13 cellular contexts compared by ENCODE assay signal in genomic region chr9:131660466-131661405, GRCh38.
DNase-seq lines count a peak whose midpoint lies in the region; ATAC-seq and TF ChIP-seq lines count a peak whose summit lies in the region.
"Had no signal": no experiment of that assay in that cellular context is flagged by ENCODE, and none has a peak within 500 bp of the region (broad histone marks: within the 10 kb centered on the region; RNA-seq: fewer than 3 reads in every experiment).

No MANE protein-coding gene starts in this region.

- H3K9me3 ChIP-seq in Panc1 (ENCODE audit: control insufficient read depth, insufficient read depth, low read depth, low read length), result no peaks in the 10 kb centered on the region
- H3K9me3 ChIP-seq: suprapubic skin had no signal

- intact Hi-C loops in Panc1 (cut with micrococcal nuclease; ENCODE audit: unreplicated experiment), result no loop called here

- peaks cover 54% of the 10 kb centered on the region for H3K4me1 ChIP-seq in Panc1 (ENCODE audit: control insufficient read depth, insufficient read depth, low read length)

- in situ Hi-C loops in Panc1 (cut with HindIII; ENCODE audit: low pct_unique_long_range_greater_than_20kb, low sequenced_read_pairs), result no loop called here

- H3K4me3 ChIP-seq in Panc1 (ENCODE audit: low read depth in 2 of 2, low read length in 2 of 2), result no peak overlapping the region
- H3K4me3 ChIP-seq: suprapubic skin had no signal

- CTCF ChIA-PET in Panc1 (lab: Charles Lee) (no interaction called here), HEK293T (lab: Yijun Ruan, JAX) (no interaction called here)

- H3K4me1 Mint-ChIP-seq in activated T-cell treated with anti-CD3 and anti-CD28 coated beads, Interleukin-2, amount 50 U/mL, for 24 hours (ENCODE audit: low read depth), result peaks cover 89% of the 10 kb centered on the region
- H3K4me1 Mint-ChIP-seq in osteocyte (ENCODE audit: unreplicated experiment), result peaks cover 68% of the 10 kb centered on the region

- H3K36me3 Mint-ChIP-seq in activated T-cell treated with anti-CD3 and anti-CD28 coated beads, Interleukin-2, amount 50 U/mL, for 24 hours (ENCODE audit: low read depth), result peaks cover 24% of the 10 kb centered on the region
- peaks cover 5% of the 10 kb centered on the region for H3K36me3 Mint-ChIP-seq in osteocyte (ENCODE audit: unreplicated experiment)

- H3K27me3 ChIP-seq in Panc1 (ENCODE audit: control insufficient read depth, insufficient read depth, low read length), result no peaks in the 10 kb centered on the region
- H3K27me3 ChIP-seq: suprapubic skin had no signal

- H3K4me3 Mint-ChIP-seq in activated T-cell treated with anti-CD3 and anti-CD28 coated beads, Interleukin-2, amount 50 U/mL, for 24 hours, result no peak overlapping the region
- H3K4me3 Mint-ChIP-seq in osteocyte (ENCODE audit: unreplicated experiment), result no peak overlapping the region

- H3K27ac Mint-ChIP-seq in activated T-cell treated with anti-CD3 and anti-CD28 coated beads, Interleukin-2, amount 50 U/mL, for 24 hours, result peak overlapping the region; percentile 62
- peak overlapping the region; percentile 99 for H3K27ac Mint-ChIP-seq in osteocyte (ENCODE audit: unreplicated experiment)
- H3K27ac Mint-ChIP-seq: progenitor cell of endocrine pancreas had no signal

- no peaks in the 10 kb centered on the region for H3K9me3 Mint-ChIP-seq in activated T-cell treated with anti-CD3 and anti-CD28 coated beads, Interleukin-2, amount 50 U/mL, for 24 hours
- H3K9me3 Mint-ChIP-seq in osteocyte (ENCODE audit: unreplicated experiment), result peaks cover 3% of the 10 kb centered on the region

- no TSS peak for BruUV-seq in Panc1 (replicated peaks; lab: Mats Ljungman, UMichigan)

- TF ChIP-seq CTCF in Panc1 (IDR thresholded peaks at IDR 0.05), result no peak
- no peak for TF ChIP-seq CTCF in osteocyte (IDR thresholded peaks at IDR 0.05)

- POLR2A ChIA-PET in Panc1 (lab: Charles Lee), result no interaction called here
- POLR2A ChIA-PET in HEK293T (lab: Yijun Ruan, JAX), result no interaction called here

- no peak for DNase-seq in activated T-cell treated with anti-CD3 and anti-CD28 coated beads, Interleukin-2, amount 50 U/mL, for 24 hours
- no peak for DNase-seq in activated T-cell treated with anti-CD3 and anti-CD28 coated beads, Interleukin-2, amount 50 U/mL, for 48 hours
- no peak for DNase-seq in Panc1 (ENCODE audit: low read depth, low spot score)
- peak; percentile 95 for DNase-seq in foreskin melanocyte
- no peak for DNase-seq in osteocyte (ENCODE audit: extremely low spot score, unreplicated experiment)
- DNase-seq in HEK293T (ENCODE audit: extremely low spot score), result no peak
- DNase-seq in GOT3 (lab: John Stamatoyannopoulos, UW), result no peak
- DNase-seq: ACHN, DMS79 treated with DMSO at 0.1 percent for 48 hours, NCI-H1436 treated with DMSO at 0.1 percent for 48 hours had no signal

- peak overlapping the region; percentile 69 for H3K27ac ChIP-seq in Panc1 (ENCODE audit: low read length)
- H3K27ac ChIP-seq: suprapubic skin had no signal

- H3K36me3 ChIP-seq in Panc1 (ENCODE audit: control insufficient read depth, insufficient read depth, low read length), result no peaks in the 10 kb centered on the region; the same call in 1 of the 2 replicates
- H3K36me3 ChIP-seq: suprapubic skin had no signal

- no peaks in the 10 kb centered on the region for H3K27me3 Mint-ChIP-seq in activated T-cell treated with anti-CD3 and anti-CD28 coated beads, Interleukin-2, amount 50 U/mL, for 24 hours
- H3K27me3 Mint-ChIP-seq in osteocyte (ENCODE audit: unreplicated experiment), result no peaks in the 10 kb centered on the region
- H3K27me3 Mint-ChIP-seq: progenitor cell of endocrine pancreas had no signal

- ATAC-seq in Panc1, result no peak
- no peak for ATAC-seq in activated CD4-positive, CD25-positive, alpha-beta regulatory T cell treated with anti-CD3 and anti-CD28 coated beads, Interleukin-2, amount 50 U/mL, for 24 hours

TF ChIP-seq in HEK293T, 16 proteins besides CTCF, POLR2A, EP300 and RAD21:
- TF ChIP-seq FOXK2 (IDR thresholded peaks at IDR 0.05), result no peak
- no peak for TF ChIP-seq SP1 (IDR thresholded peaks at IDR 0.05)
- TF ChIP-seq PKNOX1 (IDR thresholded peaks at IDR 0.05), result no peak
- TF ChIP-seq TARDBP (IDR thresholded peaks at IDR 0.05), result no peak
- TF ChIP-seq BHLHE40 (IDR thresholded peaks at IDR 0.05; ENCODE audit: borderline replicate concordance), result no peak
- no peak for TF ChIP-seq FOXA1 (IDR thresholded peaks at IDR 0.05)
- no peak for TF ChIP-seq FOXM1 (IDR thresholded peaks at IDR 0.05; ENCODE audit: borderline replicate concordance)
- TF ChIP-seq LEF1 (IDR thresholded peaks at IDR 0.05; ENCODE audit: borderline replicate concordance), result no peak
- no peak for TF ChIP-seq ARNT (IDR thresholded peaks at IDR 0.05)
- TF ChIP-seq NFRKB (IDR thresholded peaks at IDR 0.05), result no peak
- TF ChIP-seq L3MBTL2 (conservative IDR thresholded peaks at IDR 0.05), result no peak
- no peak for TF ChIP-seq SUZ12 (IDR thresholded peaks at IDR 0.05)
- no peak for TF ChIP-seq ZNF384 (IDR thresholded peaks at IDR 0.05)
- no peak for TF ChIP-seq ELF4 (IDR thresholded peaks at IDR 0.05)
